8 cellular contexts compared by ENCODE assay signal in genomic region chr16:70395345-70395901, GRCh38. TPM values are rescaled to one million over a fixed set of nuclear protein-coding genes. Genes with fewer than 3 reads are reported as not detected.
A peak's percentile ranks its signal among the peaks of the same experiment; 100 is the strongest.
DNase-seq lines count a peak whose midpoint lies in the region; ATAC-seq, FAIRE-seq and TF ChIP-seq lines count a peak whose summit lies in the region.

No MANE protein-coding gene starts in this region.

- intact Hi-C loops in IMR-90 (cut with micrococcal nuclease) = loop anchor here (5.0 kb wide), 1 partner anchor 82 kb away; no protein-coding TSS in a partner anchor

- peaks cover 13% of the 10 kb centered on the region for H3K9me1 ChIP-seq in IMR-90 (ENCODE audit: insufficient read depth, low read length)

- H3K18ac ChIP-seq in IMR-90 (ENCODE audit: low read depth, low read length) = no peak overlapping the region

- TF ChIP-seq RAD21 in IMR-90 (IDR thresholded peaks at IDR 0.05; ENCODE audit: low read length) = peak; percentile 74

- H3K14ac ChIP-seq in IMR-90 (replicated peaks; ENCODE audit: low read depth, low read length) = no peak overlapping the region

- no peak overlapping the region for H4K8ac ChIP-seq in IMR-90 (ENCODE audit: low read depth in 2 of 2, low read length in 2 of 2)

- no peak overlapping the region for H3K9ac ChIP-seq in IMR-90 (ENCODE audit: low read depth, low read length)

- H3K23ac ChIP-seq in IMR-90 (ENCODE audit: low read depth, low read length) = no peak overlapping the region

- CTCF ChIA-PET in IMR-90 (lab: Yijun Ruan, JAX) = no interaction called here

- peak; percentile 73 for ATAC-seq in IMR-90 (ENCODE audit: low read depth)
- ATAC-seq in left lobe of liver = peak; percentile 97
- ATAC-seq in GM21390 (IDR thresholded peaks at IDR 0.05; ENCODE audit: unreplicated experiment) = no peak
- ATAC-seq in GM19467 (IDR thresholded peaks at IDR 0.05; ENCODE audit: unreplicated experiment) = no peak

- no peak overlapping the region for H2BK120ac ChIP-seq in IMR-90 (ENCODE audit: low read depth, low read length)

- BruUV-seq in IMR-90 (replicated peaks; lab: Mats Ljungman, UMichigan) = no TSS peak

- peak overlapping the region; percentile 74 for H2AK9ac ChIP-seq in IMR-90 (replicated peaks; ENCODE audit: low read depth, low read length, poor library complexity)

- no peak overlapping the region for H4K5ac ChIP-seq in IMR-90 (ENCODE audit: low read depth, low read length)

- H3K27ac ChIP-seq in IMR-90 (ENCODE audit: insufficient read depth, low read length) (no peak overlapping the region), VCaP (no peak overlapping the region)

- H2AFZ ChIP-seq in IMR-90 (replicated peaks; ENCODE audit: low read length, poor library complexity) = peak overlapping the region; percentile 46

- H3K4me1 ChIP-seq in IMR-90 (ENCODE audit: control insufficient read depth, insufficient read depth, low read length) = peaks cover 9% of the 10 kb centered on the region

- POLR2A ChIA-PET in IMR-90 (lab: Charles Lee; ENCODE audit: unreplicated experiment) = no interaction called here

- H3K56ac ChIP-seq in IMR-90 (ENCODE audit: extremely low read depth, insufficient read depth, low read length) = no peak overlapping the region

- H3K36me3 ChIP-seq in IMR-90 (ENCODE audit: control insufficient read depth, insufficient read depth, low read length) (peaks cover 23% of the 10 kb centered on the region; the same call in 1 of the 2 replicates), bronchial epithelial cell (ENCODE audit: control insufficient read depth, insufficient read depth, low read length) (no peaks in the 10 kb centered on the region)

- H3K27me3 ChIP-seq in IMR-90 (ENCODE audit: control insufficient read depth, insufficient read depth, low read length) (no peaks in the 10 kb centered on the region), bronchial epithelial cell (ENCODE audit: control insufficient read depth, insufficient read depth, low read length) (no peaks in the 10 kb centered on the region)

- no peak for FAIRE-seq in bronchial epithelial cell (lab: Jason Lieb, UNC)

- in situ Hi-C loops in IMR-90 (cut with MboI; ENCODE audit: low sequenced_read_pairs) = no loop called here

- H3K9me3 ChIP-seq in IMR-90 (ENCODE audit: control insufficient read depth, insufficient read depth, low read length) = no peaks in the 10 kb centered on the region

- H2BK15ac ChIP-seq in IMR-90 (ENCODE audit: low read depth, low read length) = no peak overlapping the region

- peak; percentile 78 for DNase-seq in GM10266 (ENCODE audit: extremely low spot score)
- DNase-seq in IMR-90 = peak; percentile 22
- no peak for DNase-seq in bronchial epithelial cell (ENCODE audit: low read depth)
- peak; percentile 80 for DNase-seq in left lobe of liver (ENCODE audit: low spot score)
- peak; percentile 45 for DNase-seq in stimulated activated CD8-positive, alpha-beta memory T cell treated with anti-CD3 and anti-CD28 coated beads, Interleukin-15, amount 100 ng/mL, for 1 hour (ENCODE audit: low read depth)

- H4K91ac ChIP-seq in IMR-90 (ENCODE audit: insufficient read depth, low read depth, low read length) = no peak overlapping the region; the same call in 1 of the 2 replicates

- peak; percentile 88 for TF ChIP-seq CTCF in GM10266 (IDR thresholded peaks at IDR 0.05; ENCODE audit: control insufficient read depth, insufficient read depth, low read depth, missing control alignments)
- TF ChIP-seq CTCF in IMR-90 (conservative IDR thresholded peaks at IDR 0.05; ENCODE audit: low read depth, low read length) = peak; percentile 57
- peak; percentile 63 for TF ChIP-seq CTCF in VCaP (conservative IDR thresholded peaks at IDR 0.05)
- peak; percentile 72 for TF ChIP-seq CTCF in bronchial epithelial cell (IDR thresholded peaks at IDR 0.05; ENCODE audit: insufficient read depth, low read length, severe bottlenecking)

- H4K20me1 ChIP-seq in IMR-90 (ENCODE audit: insufficient read depth, low read length) = peaks cover 5% of the 10 kb centered on the region

- H3K79me1 ChIP-seq in IMR-90 (ENCODE audit: low read depth in 1 of 2, low read length in 2 of 2) = peaks cover under 1 to 61% of the 10 kb centered on the region in 2 experiments; a peak in 3 of 4 replicates

- H2AK5ac ChIP-seq in IMR-90 (ENCODE audit: low read depth, low read length) = 0 out of 2 replicates have a peak overlapping the region, but pooled peaks have one; percentile 39

- dilution Hi-C loops in IMR-90 (cut with HindIII; ENCODE audit: low sequenced_read_pairs, unreplicated experiment) = no loop called here

- H3K4me3 ChIP-seq in IMR-90 (ENCODE audit: insufficient read depth, low read depth, low read length) = no peak overlapping the region
- no peak overlapping the region for H3K4me3 ChIP-seq in bronchial epithelial cell (ENCODE audit: low read depth, low read length)

- H3K4me2 ChIP-seq in IMR-90 (ENCODE audit: low read depth, low read length) = no peak overlapping the region

- no peak overlapping the region for H2BK5ac ChIP-seq in IMR-90 (ENCODE audit: low read depth, low read length, poor library complexity, severe bottlenecking)

- WGBS in IMR-90 (ENCODE audit: extremely low coverage in 2 of 2, insufficient read length in 1 of 2), 2 experiments = 53% methylated on average over 3 of the region's 8 CpGs; no CpG with 5 or more reads in 1 of the 2 experiments

- H3K4ac ChIP-seq in IMR-90 (ENCODE audit: low read depth, low read length) = 0 out of 2 replicates have a peak overlapping the region, but pooled peaks have one; percentile 20

- no peak overlapping the region for H2BK20ac ChIP-seq in IMR-90 (ENCODE audit: low read depth, low read length)

- no peak for TF ChIP-seq POLR2A in IMR-90 (IDR thresholded peaks at IDR 0.05; ENCODE audit: low read depth, low read length)

TF ChIP-seq in IMR-90, 13 proteins besides CTCF, POLR2A, EP300 and RAD21:
- TF ChIP-seq MXI1 (IDR thresholded peaks at IDR 0.05; ENCODE audit: borderline replicate concordance, low read depth, low read length) = no peak
- TF ChIP-seq SMC3 (IDR thresholded peaks at IDR 0.05; ENCODE audit: low read depth, low read length) = peak; percentile 69

RNA-seq across cellular contexts. Expression of gene ST3GAL2, which starts 43.5 kb away (rescaled TPM):
- total RNA-seq in IMR-90 (2012; rRNA removed) (16.4 and 17.4 TPM in 2 replicates), bronchial epithelial cell (2.6 and 3.2 TPM in 2 replicates), left lobe of liver (14.7 TPM)
- polyA plus RNA-seq in IMR-90 (2012; rRNA removed) = 17.7 and 18.3 TPM in 2 replicates
- polyA plus RNA-seq in IMR-90 (2012; cell fraction: cytosol; rRNA removed) = 13.0 and 21.7 TPM in 2 replicates
- 13.5 and 18.2 TPM in 2 replicates for polyA plus RNA-seq in IMR-90 (2012; cell fraction: nucleus; rRNA removed; ENCODE audit: low replicate concordance)

RNA-seq across cellular contexts. Expression of gene DDX19A, which starts 48.7 kb away (rescaled TPM):
- total RNA-seq in IMR-90 (2012; rRNA removed) (52.2 and 69.5 TPM in 2 replicates), bronchial epithelial cell (21.3 and 27.9 TPM in 2 replicates), left lobe of liver (15.3 TPM)
- polyA plus RNA-seq in IMR-90 (2012; rRNA removed) = 41.1 and 44.7 TPM in 2 replicates
- polyA plus RNA-seq in IMR-90 (2012; cell fraction: cytosol; rRNA removed) = 24.2 and 33.9 TPM in 2 replicates
- 20.1 and 38.5 TPM in 2 replicates for polyA plus RNA-seq in IMR-90 (2012; cell fraction: nucleus; rRNA removed; ENCODE audit: low replicate concordance)

RNA-seq across cellular contexts. Expression of gene FCSK, which starts 59.0 kb away (rescaled TPM):
- total RNA-seq in IMR-90 (2012; rRNA removed) (5.3 and 6.1 TPM in 2 replicates), bronchial epithelial cell (13.2 and 16.1 TPM in 2 replicates), left lobe of liver (20.1 TPM)
- 7.2 and 8.3 TPM in 2 replicates for polyA plus RNA-seq in IMR-90 (2012; rRNA removed)
- 2.9 and 5.1 TPM in 2 replicates for polyA plus RNA-seq in IMR-90 (2012; cell fraction: cytosol; rRNA removed)
- polyA plus RNA-seq in IMR-90 (2012; cell fraction: nucleus; rRNA removed; ENCODE audit: low replicate concordance) = 37.1 and 78.4 TPM in 2 replicates

Comparison
In these comparisons a context has a peak if more than half of its experiments do, and no peak if none do; other contexts are left out.
1. ATAC-seq: peak in IMR-90 (single experiment) and left lobe of liver (single experiment); none in GM21390 (single experiment) and GM19467 (single experiment).
2. Peak in every context shown above with its lines, with median percentiles within 50 percentile points of each other: CTCF ChIP-seq.